In the genomic region with DNA sequence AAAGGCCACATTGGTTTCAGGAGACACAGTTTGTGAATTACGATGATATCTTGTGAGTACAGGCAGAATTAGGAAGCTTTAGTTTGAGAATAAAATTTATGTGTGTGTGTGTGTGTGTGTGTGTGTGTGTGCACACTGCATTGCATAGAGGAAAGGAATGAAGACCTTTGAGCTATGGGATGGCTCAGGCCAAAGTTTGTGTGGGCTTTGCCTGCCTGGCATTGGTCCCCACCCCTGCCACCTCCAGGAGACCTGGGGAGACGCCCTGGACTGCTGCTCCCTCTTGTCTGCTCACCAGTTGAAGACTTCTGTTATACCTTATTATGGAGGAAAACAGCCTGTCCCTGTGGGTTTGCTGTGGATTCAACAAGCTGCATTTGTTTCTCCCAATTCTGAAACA, we compare ENCODE assay signal across 1 cellular context.
TF ChIP-seq lines count a peak whose summit lies in the region.

No MANE protein-coding gene starts in this region.

TF ChIP-seq in HepG2, 621 proteins besides CTCF, POLR2A, EP300 and RAD21 (continued from another document):
- TF ChIP-seq ZSCAN22 (CRISPR knock-in tag; IDR thresholded peaks at IDR 0.05) (no peak), GTF2F1 (IDR thresholded peaks at IDR 0.05; ENCODE audit: low read length) (no peak), FOSL2 (CRISPR knock-in tag; IDR thresholded peaks at IDR 0.05) (no peak), MLLT10 (CRISPR knock-in tag; IDR thresholded peaks at IDR 0.05) (no peak), ZMYM2 (CRISPR knock-in tag; IDR thresholded peaks at IDR 0.05) (no peak), SAP130 (CRISPR knock-in tag; IDR thresholded peaks at IDR 0.05; ENCODE audit: low read depth) (no peak)
- TF ChIP-seq, protein P1, sequence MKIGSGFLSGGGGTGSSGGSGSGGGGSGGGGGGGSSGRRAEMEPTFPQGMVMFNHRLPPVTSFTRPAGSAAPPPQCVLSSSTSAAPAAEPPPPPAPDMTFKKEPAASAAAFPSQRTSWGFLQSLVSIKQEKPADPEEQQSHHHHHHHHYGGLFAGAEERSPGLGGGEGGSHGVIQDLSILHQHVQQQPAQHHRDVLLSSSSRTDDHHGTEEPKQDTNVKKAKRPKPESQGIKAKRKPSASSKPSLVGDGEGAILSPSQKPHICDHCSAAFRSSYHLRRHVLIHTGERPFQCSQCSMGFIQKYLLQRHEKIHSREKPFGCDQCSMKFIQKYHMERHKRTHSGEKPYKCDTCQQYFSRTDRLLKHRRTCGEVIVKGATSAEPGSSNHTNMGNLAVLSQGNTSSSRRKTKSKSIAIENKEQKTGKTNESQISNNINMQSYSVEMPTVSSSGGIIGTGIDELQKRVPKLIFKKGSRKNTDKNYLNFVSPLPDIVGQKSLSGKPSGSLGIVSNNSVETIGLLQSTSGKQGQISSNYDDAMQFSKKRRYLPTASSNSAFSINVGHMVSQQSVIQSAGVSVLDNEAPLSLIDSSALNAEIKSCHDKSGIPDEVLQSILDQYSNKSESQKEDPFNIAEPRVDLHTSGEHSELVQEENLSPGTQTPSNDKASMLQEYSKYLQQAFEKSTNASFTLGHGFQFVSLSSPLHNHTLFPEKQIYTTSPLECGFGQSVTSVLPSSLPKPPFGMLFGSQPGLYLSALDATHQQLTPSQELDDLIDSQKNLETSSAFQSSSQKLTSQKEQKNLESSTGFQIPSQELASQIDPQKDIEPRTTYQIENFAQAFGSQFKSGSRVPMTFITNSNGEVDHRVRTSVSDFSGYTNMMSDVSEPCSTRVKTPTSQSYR (CRISPR knock-in tag; IDR thresholded peaks at IDR 0.05; ENCODE audit: borderline replicate concordance) = no peak
TF ChIP-seq in HepG2: peak in this region for 0.
